In the genomic region with DNA sequence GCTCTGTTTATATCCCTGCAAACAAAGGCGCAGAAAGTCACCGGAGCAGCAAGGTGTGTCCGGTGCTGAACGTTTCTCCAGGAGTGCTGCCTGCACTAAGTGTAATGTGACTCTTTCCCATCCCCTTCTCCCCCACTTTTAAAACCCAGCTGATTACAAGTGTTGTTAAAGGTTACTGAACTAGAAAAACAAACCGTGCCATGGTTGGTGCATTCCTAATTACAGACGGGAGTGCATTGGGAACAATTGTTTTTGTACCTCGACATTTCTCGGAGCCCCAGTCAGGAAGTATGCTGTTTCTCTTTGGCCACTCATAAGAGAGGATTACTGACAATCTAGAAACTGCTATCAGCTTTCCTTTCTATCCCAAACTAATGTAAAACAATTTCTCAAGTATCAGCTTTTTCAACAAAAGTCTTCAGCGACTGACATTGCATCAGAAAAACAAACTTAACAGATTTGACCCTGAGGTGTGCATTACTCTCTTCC, we compare ENCODE assay signal across 1 cellular context.
TF ChIP-seq lines count a peak whose summit lies in the region.

No MANE protein-coding gene starts in this region.

TF ChIP-seq in IMR-90, 13 proteins besides CTCF, POLR2A, EP300 and RAD21:
- no peak for TF ChIP-seq RCOR1 (IDR thresholded peaks at IDR 0.05; ENCODE audit: insufficient replicate concordance, low read length)
- no peak for TF ChIP-seq MAZ (IDR thresholded peaks at IDR 0.05; ENCODE audit: borderline replicate concordance, low read depth, low read length)
- TF ChIP-seq CHD1 (IDR thresholded peaks at IDR 0.05; ENCODE audit: low read depth, low read length), result no peak
- no peak for TF ChIP-seq MAFK (IDR thresholded peaks at IDR 0.05; ENCODE audit: low read depth, low read length)
